ENCODE assay signal across 1 cellular context in the genomic region with DNA sequence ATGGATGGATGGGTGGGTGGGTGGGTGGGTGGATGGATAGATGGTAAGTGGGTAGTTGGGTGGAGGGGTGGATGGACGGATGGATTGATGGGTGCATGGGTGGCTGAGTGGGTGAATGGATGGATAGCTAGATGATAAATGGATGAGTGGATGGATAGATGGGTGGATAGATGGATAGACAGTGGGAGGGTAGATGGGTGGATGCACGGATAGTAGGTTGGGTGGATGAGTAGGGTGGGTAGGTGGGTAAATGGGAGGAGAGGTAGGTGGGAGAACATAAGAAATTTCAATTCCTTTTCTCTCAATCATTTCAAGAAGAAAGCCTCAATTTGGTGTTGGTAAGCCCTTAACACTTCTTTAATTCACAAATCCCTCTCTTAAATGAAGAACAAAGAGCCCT.
TF ChIP-seq lines count a peak whose summit lies in the region.

No MANE protein-coding gene starts in this region.

TF ChIP-seq in WTC11, 78 proteins besides CTCF, POLR2A, EP300 and RAD21 (continued from another document):
- TF ChIP-seq, protein P1, sequence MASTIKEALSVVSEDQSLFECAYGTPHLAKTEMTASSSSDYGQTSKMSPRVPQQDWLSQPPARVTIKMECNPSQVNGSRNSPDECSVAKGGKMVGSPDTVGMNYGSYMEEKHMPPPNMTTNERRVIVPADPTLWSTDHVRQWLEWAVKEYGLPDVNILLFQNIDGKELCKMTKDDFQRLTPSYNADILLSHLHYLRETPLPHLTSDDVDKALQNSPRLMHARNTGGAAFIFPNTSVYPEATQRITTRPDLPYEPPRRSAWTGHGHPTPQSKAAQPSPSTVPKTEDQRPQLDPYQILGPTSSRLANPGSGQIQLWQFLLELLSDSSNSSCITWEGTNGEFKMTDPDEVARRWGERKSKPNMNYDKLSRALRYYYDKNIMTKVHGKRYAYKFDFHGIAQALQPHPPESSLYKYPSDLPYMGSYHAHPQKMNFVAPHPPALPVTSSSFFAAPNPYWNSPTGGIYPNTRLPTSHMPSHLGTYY (CRISPR knock-in tag; IDR thresholded peaks at IDR 0.05) = no peak
- no peak for TF ChIP-seq OVOL2 (CRISPR knock-in tag; IDR thresholded peaks at IDR 0.05; ENCODE audit: borderline replicate concordance)
TF ChIP-seq in WTC11: peak in this region for 0.
